Comparison of ENCODE assay signal across 8 cellular contexts in the genomic region with DNA sequence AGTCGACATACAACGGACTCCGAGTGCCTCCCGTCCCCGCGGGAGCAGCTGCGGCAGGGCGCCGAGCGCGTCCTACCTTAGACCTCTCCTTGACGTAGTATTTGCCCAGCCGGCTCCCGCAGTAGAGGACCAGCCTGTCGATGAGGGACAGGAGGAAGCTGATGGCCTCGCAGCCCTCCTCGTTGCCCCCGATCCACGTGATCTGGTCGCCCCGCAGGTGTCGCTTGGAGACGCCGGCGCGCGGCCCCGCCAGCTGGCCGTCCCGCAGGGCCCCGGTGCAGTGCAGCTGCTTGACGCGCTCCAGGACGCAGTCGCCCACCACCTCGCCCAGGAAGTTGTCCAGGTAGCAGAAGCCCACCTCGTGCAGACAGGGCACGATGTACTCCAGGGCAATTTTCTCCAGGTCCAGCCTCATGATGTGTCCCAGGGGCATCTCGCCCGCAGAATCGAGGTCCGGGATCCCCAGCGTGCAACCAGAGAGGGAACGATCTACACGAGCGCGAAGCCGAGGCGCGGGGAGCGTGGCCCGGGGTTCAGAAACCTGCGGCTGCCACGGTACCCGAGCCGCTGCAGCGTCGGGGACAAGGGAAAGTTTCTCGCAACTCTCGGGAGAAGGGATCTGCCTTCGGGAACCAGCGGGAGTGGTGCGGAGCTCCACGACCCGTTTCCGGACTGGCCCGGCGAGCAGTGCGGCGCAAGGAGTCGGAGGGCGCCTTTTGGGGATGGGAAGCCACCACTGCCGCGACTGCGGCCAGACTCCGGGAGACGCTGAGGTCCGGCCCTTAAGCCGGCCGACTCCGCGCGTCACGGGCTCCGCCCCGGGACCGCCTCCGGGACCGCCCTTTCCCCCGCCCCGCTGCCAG. TPM values are rescaled to one million over a fixed set of nuclear protein-coding genes. Genes with fewer than 3 reads are reported as not detected.
DNase-seq lines count a peak whose midpoint lies in the region; ATAC-seq and TF ChIP-seq lines count a peak whose summit lies in the region.

Gene EGLN3 (minus strand): TSS at position 755 of the 863 bp plus-strand sequence. CDS start 322 bp downstream, at position 433.

- ATAC-seq in GM18873 (IDR thresholded peaks at IDR 0.05; ENCODE audit: low FRiP score, unreplicated experiment) (peak; percentile 47), HG03108 (IDR thresholded peaks at IDR 0.05; ENCODE audit: unreplicated experiment) (peak; percentile 80)

- DNase-seq in AG09319 (ENCODE audit: extremely low read depth, low read depth) (peak; percentile 8), NCI-H510A treated with DMSO at 0.1 percent for 48 hours (lab: John Stamatoyannopoulos, UW) (peak; percentile 71), epithelial cell of esophagus (ENCODE audit: low read depth) (peak; percentile 92), mesothelial cell of epicardium (ENCODE audit: low spot score in 2 of 2, unreplicated experiment in 2 of 2) (peak; percentile 65 to 90)
- peak; percentile 39 for DNase-seq in activated CD8-positive, alpha-beta memory T cell treated with anti-CD3 and anti-CD28 coated beads, Interleukin-2, amount 50 U/mL, for 4 hours
- peak; percentile 39 to 61 for DNase-seq in stimulated activated CD8-positive, alpha-beta memory T cell treated with anti-CD3 and anti-CD28 coated beads, Interleukin-2, amount 100 ng/mL, for 48 hours (ENCODE audit: low read depth in 2 of 2)

- H3K27me3 Mint-ChIP-seq in mesothelial cell of epicardium (ENCODE audit: low read depth), result peaks cover 45% of the 10 kb centered on the region

- no peaks in the 10 kb centered on the region for H3K36me3 Mint-ChIP-seq in mesothelial cell of epicardium

- H3K27ac Mint-ChIP-seq in mesothelial cell of epicardium, result peak within 1 kb of the TSS; percentile 85

- no peak for TF ChIP-seq CTCF in AG09319 (IDR thresholded peaks at IDR 0.05; ENCODE audit: low read depth, low read length)
- TF ChIP-seq CTCF in epithelial cell of esophagus (IDR thresholded peaks at IDR 0.05; ENCODE audit: insufficient read depth, low read depth, low read length, missing control alignments), result no peak
- TF ChIP-seq CTCF in mesothelial cell of epicardium (IDR thresholded peaks at IDR 0.05; ENCODE audit: unreplicated experiment), result no peak

- no peaks in the 10 kb centered on the region for H3K9me3 Mint-ChIP-seq in mesothelial cell of epicardium

- peak within 1 kb of the TSS; percentile 94 for H3K4me3 ChIP-seq in epithelial cell of esophagus (ENCODE audit: low read length)

- peak within 1 kb of the TSS; percentile 93 for H3K4me3 Mint-ChIP-seq in mesothelial cell of epicardium

- peaks cover 44% of the 10 kb centered on the region for H3K4me1 Mint-ChIP-seq in mesothelial cell of epicardium

RNA-seq across cellular contexts. Expression of gene EGLN3, which starts in this region (rescaled TPM):
- total RNA-seq in mesothelial cell of epicardium, result 8.3 to 10.5 TPM (median 9.6 TPM) in 3 replicates

Comparison
In these comparisons a context has a peak if more than half of its experiments do, and no peak if none do; other contexts are left out.
1. Peak in every context shown above with its lines: DNase-seq, ATAC-seq and H3K4me3 ChIP-seq.
2. DNase-seq: peak in every context shown above with its lines; median percentile 92 in epithelial cell of esophagus; 78 in mesothelial cell of epicardium; 71 in NCI-H510A treated with DMSO at 0.1 percent for 48 hours; 50 in stimulated activated CD8-positive, alpha-beta memory T cell treated with anti-CD3 and anti-CD28 coated beads, Interleukin-2, amount 100 ng/mL, for 48 hours; 39 in activated CD8-positive, alpha-beta memory T cell treated with anti-CD3 and anti-CD28 coated beads, Interleukin-2, amount 50 U/mL, for 4 hours; 8 in AG09319.